1 cellular context compared by ENCODE assay signal in genomic region chr5:132445930-132446329, GRCh38.
TF ChIP-seq lines count a peak whose summit lies in the region.

No MANE protein-coding gene starts in this region.

TF ChIP-seq in SK-N-SH, 30 proteins besides CTCF, POLR2A, EP300 and RAD21 (continued from another document):
- TF ChIP-seq, protein P1, sequence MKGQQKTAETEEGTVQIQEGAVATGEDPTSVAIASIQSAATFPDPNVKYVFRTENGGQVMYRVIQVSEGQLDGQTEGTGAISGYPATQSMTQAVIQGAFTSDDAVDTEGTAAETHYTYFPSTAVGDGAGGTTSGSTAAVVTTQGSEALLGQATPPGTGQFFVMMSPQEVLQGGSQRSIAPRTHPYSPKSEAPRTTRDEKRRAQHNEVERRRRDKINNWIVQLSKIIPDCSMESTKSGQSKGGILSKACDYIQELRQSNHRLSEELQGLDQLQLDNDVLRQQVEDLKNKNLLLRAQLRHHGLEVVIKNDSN (IDR thresholded peaks at IDR 0.05; ENCODE audit: borderline replicate concordance, low read depth): no peak
- TF ChIP-seq TEAD4 (IDR thresholded peaks at IDR 0.05; ENCODE audit: borderline replicate concordance, insufficient read depth): no peak
